In the genomic region with DNA sequence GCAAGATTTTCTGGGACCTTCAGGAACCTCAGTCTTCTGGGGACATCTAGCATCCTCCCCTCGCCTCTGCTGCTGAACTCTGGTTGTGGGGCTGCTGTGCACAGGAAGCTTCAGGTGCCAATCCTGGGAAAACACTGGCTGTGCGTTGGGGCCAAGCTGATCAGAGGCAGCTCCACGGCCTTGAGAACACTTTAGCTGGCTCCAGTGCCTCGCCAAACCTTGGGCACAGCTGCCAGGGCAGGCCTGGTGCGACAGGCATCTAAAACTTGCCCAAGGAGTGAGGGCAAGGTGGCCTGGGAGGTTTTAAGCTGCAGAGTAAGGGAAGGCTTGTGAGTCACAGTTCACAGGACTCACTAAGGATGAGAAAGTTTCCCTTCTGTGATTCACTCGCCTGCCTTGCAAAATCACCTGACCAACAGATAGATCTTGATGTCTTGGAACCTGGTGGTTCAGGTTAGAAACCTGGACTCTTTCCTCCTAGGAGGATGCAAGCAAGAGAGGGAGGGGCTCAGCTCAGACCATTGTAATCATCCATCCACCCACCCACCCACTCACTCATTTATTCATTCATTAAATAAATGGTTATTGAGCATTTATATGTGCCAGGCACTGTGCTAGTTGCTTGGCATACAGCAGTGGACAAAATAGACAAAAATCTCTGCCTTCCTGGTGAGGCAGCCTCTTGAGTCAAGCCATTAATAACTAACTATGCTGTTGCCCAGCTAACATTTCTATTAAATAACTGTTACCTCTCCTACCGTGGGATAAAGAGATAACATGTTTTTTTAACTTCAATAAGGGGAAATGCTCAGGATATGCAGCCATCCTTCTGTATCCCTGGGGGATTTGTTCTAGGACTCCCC, we compare ENCODE assay signal across 1 cellular context.
TF ChIP-seq lines count a peak whose summit lies in the region.

No MANE protein-coding gene starts in this region.

TF ChIP-seq in K562, 482 proteins besides CTCF, POLR2A, EP300 and RAD21:
- TF ChIP-seq MCM3 (IDR thresholded peaks at IDR 0.05) (no peak), ELF1 (tag; IDR thresholded peaks at IDR 0.05) (0 out of 2 replicates have a peak, but pooled peaks have one; percentile 16)
TF ChIP-seq in K562: peak in this region for 1.
